ENCODE assay signal across 8 cellular contexts in genomic region chr15:63870403-63871209, GRCh38. TPM values are rescaled to one million over a fixed set of nuclear protein-coding genes. Genes with fewer than 3 reads are reported as not detected.
DNase-seq lines count a peak whose midpoint lies in the region; ATAC-seq and TF ChIP-seq lines count a peak whose summit lies in the region.

No MANE protein-coding gene starts in this region.

- CTCF ChIA-PET in Caco-2 (lab: Charles Lee) = interaction anchor here (1.2 kb wide), 1 partner anchor 223 kb away, joined by 4 read pairs; the partner anchor contains the start of gene CIAO2A

- no peaks in the 10 kb centered on the region for H3K27me3 Mint-ChIP-seq in Caco-2 (ENCODE audit: insufficient read depth, unreplicated experiment)

- H3K4me1 ChIP-seq in Caco-2 = peaks cover 16% of the 10 kb centered on the region; the same call in 1 of the 2 replicates

- H3K36me3 Mint-ChIP-seq in Caco-2 (ENCODE audit: insufficient read depth, unreplicated experiment) = peaks cover 5% of the 10 kb centered on the region

- intact Hi-C loops in Caco-2 (cut with micrococcal nuclease; ENCODE audit: unreplicated experiment) = no loop called here
- intact Hi-C loops in dorsolateral prefrontal cortex (cut with DNase I) = no loop called here

- no peak overlapping the region for H3K4me3 Mint-ChIP-seq in Caco-2 (ENCODE audit: unreplicated experiment)

- H3K27ac Mint-ChIP-seq in Caco-2 (ENCODE audit: unreplicated experiment) = no peak overlapping the region

- H3K36me3 ChIP-seq in Caco-2 (ENCODE audit: control insufficient read depth, insufficient read depth, low read length) = no peaks in the 10 kb centered on the region

- peaks cover 23% of the 10 kb centered on the region for H3K4me1 Mint-ChIP-seq in Caco-2 (ENCODE audit: low read depth, unreplicated experiment)

- H3K27me3 ChIP-seq in Caco-2 (replicated peaks; ENCODE audit: control insufficient read depth, insufficient read depth, low read length) (no peaks in the 10 kb centered on the region), dorsolateral prefrontal cortex (no peaks in the 10 kb centered on the region)

- no peaks in the 10 kb centered on the region for H3K9me3 Mint-ChIP-seq in Caco-2 (ENCODE audit: unreplicated experiment)

- no peaks in the 10 kb centered on the region for H3K9me3 ChIP-seq in Caco-2

- H3K4me3 ChIP-seq in Caco-2 (ENCODE audit: low read depth, low read length) (no peak overlapping the region), dorsolateral prefrontal cortex (no peak overlapping the region)

- ATAC-seq in GM21825 (IDR thresholded peaks at IDR 0.05; ENCODE audit: unreplicated experiment) = no peak

- BruUV-seq in Caco-2 (replicated peaks; lab: Mats Ljungman, UMichigan) = no TSS peak

- POLR2A ChIA-PET in Caco-2 (lab: Charles Lee) = interaction anchor here (1.0 kb wide), 1 partner anchor 139 kb away, joined by 3 read pairs; no protein-coding TSS in a partner anchor

- H3K27ac ChIP-seq in dorsolateral prefrontal cortex = peak overlapping the region in 56 of 59 donors; percentile 8 to 91 (median 70)

- TF ChIP-seq CTCF in Caco-2 (IDR thresholded peaks at IDR 0.05; ENCODE audit: insufficient read depth in 1 of 2, low read depth in 1 of 2, low read length in 1 of 2, severe bottlenecking in 1 of 2, unreplicated experiment in 1 of 2) (no peak), dorsolateral prefrontal cortex (IDR thresholded peaks at IDR 0.05 in 54 of 56, conservative IDR thresholded peaks at IDR 0.05 in 2 of 56; ENCODE audit: low read depth in 1 of 56, partially characterized antibody in 56 of 56) (no peak)

- DNase-seq in Caco-2 (peak; percentile 74 to 81), NCI-H460 (ENCODE audit: extremely low read depth, low read depth) (peak; percentile 56), dorsolateral prefrontal cortex (peak in 2 of 10 donors; percentile 23 to 32), myocyte (ENCODE audit: low read depth) (peak; percentile 93), T-helper 9 cell (no peak), NCI-H2029 treated with DMSO at 0.1 percent for 48 hours (lab: John Stamatoyannopoulos, UW) (no peak), NK-92 (lab: John Stamatoyannopoulos, UW; ENCODE audit: unreplicated experiment) (no peak)

RNA-seq across cellular contexts. Expression of gene HERC1, which starts 36.9 kb away (rescaled TPM):
- total RNA-seq in Caco-2 (2022) = 34.7 and 44.6 TPM in 2 replicates
- total RNA-seq in NCI-H460 (2014; rRNA removed; shearing (Covaris generic)) = 19.1 and 26.8 TPM in 2 replicates
- 8.4 and 21.2 TPM in 2 replicates for polyA plus RNA-seq in NCI-H460 (2014; cell fraction: nucleus; rRNA removed)
- 100 to 1,000 TPM; 183 to 324 (median 251) TPM for total RNA-seq in dorsolateral prefrontal cortex
- 52.8 and 58.9 TPM in 2 replicates for total RNA-seq in myocyte
- 20.6 TPM for polyA plus RNA-seq in myocyte (2012)

Comparison
In these comparisons a context has a peak if more than half of its experiments do, and no peak if none do; other contexts are left out.
1. DNase-seq: peak in Caco-2 (2 of 2), NCI-H460 (single experiment) and myocyte (single experiment); none in T-helper 9 cell (single experiment), NCI-H2029 treated with DMSO at 0.1 percent for 48 hours (single experiment) and NK-92 (single experiment).